26 cellular contexts compared by ENCODE assay signal in genomic region chr10:105594301-105594700, GRCh38.
"Had no signal": no experiment of that assay in that cellular context is flagged by ENCODE, and none has a peak within 500 bp of the region (broad histone marks: within the 10 kb centered on the region; RNA-seq: fewer than 3 reads in every experiment).

No MANE protein-coding gene starts in this region.

- H3K9me3 ChIP-seq: left lung, lower lobe of right lung, neutrophil, psoas muscle, right atrium auricular region, right lobe of liver, tibial nerve, vagina had no signal

- DNase-seq: islet precursor cell; left colon; left lung; lower lobe of right lung; mesendoderm; naive B cell; natural killer cell; nephron progenitor cell; occipital lobe; psoas muscle; right lobe of liver; stimulated activated CD4-positive, alpha-beta T cell treated with anti-CD3 and anti-CD28 coated beads, Interleukin-1b, Interleukin-23, amount 100 ng/mL, for 48 hours; stimulated activated CD4-positive, alpha-beta T cell treated with anti-CD3 and anti-CD28 coated beads, Interleukin-2, amount 100 ng/mL, for 48 hours; stimulated activated CD4-positive, alpha-beta T cell treated with anti-CD3 and anti-CD28 coated beads, Interleukin-4, amount 100 ng/mL, for 4 hours; stimulated activated CD8-positive, alpha-beta memory T cell treated with anti-CD3 and anti-CD28 coated beads, Interleukin-4, amount 100 ng/mL, for 48 hours; stimulated activated naive CD4-positive, alpha-beta T cell treated with Interleukin-2 at 50 U/mL for 16 hours; stimulated activated naive CD8-positive, alpha-beta T cell treated with anti-CD3 and anti-CD28 coated beads, Interleukin-15, amount 100 ng/mL, for 72 hours; substantia nigra had no signal

- H3K4me3 ChIP-seq: left lung, lower lobe of right lung, neural progenitor cell, psoas muscle, right atrium auricular region, right lobe of liver, smooth muscle cell, tibial nerve, vagina had no signal

- H3K27ac ChIP-seq: left lung, lower lobe of right lung, neural progenitor cell, neutrophil, parathyroid adenoma, psoas muscle, right atrium auricular region, right lobe of liver, tibial nerve, vagina had no signal

- H3K27me3 ChIP-seq: left lung, neural progenitor cell, neutrophil, right atrium auricular region, right lobe of liver, tibial nerve, vagina had no signal

- H3K36me3 ChIP-seq: left lung, lower lobe of right lung, neural progenitor cell, neutrophil, right atrium auricular region, right lobe of liver, tibial nerve, vagina had no signal

- H3K4me1 ChIP-seq: left lung, lower lobe of right lung, neural progenitor cell, parathyroid adenoma, psoas muscle, right atrium auricular region, right lobe of liver, tibial nerve, vagina had no signal

- ATAC-seq: left colon; left lung; lower lobe of right lung; natural killer cell; psoas muscle; right lobe of liver; stimulated activated memory B cell treated with anti-CD40 and anti-IgM and Interleukin-4, amounts not matched to agents 10 μg/mL and 1 μg/mL and 100 μg/mL, for 72 hours; stimulated activated naive CD8-positive, alpha-beta T cell treated with anti-CD3 and anti-CD28 coated beads, Interleukin-15, amount 100 ng/mL, for 72 hours had no signal
